Comparison of ENCODE assay signal across 21 cellular contexts in genomic region chr3:61378321-61378720, GRCh38.
"Had no signal": no experiment of that assay in that cellular context is flagged by ENCODE, and none has a peak within 500 bp of the region (broad histone marks: within the 10 kb centered on the region; RNA-seq: fewer than 3 reads in every experiment).

No MANE protein-coding gene starts in this region.

- H3K4me1 ChIP-seq: colonic mucosa, gastrocnemius medialis, psoas muscle, right lobe of liver, suprapubic skin, thyroid gland had no signal

- ATAC-seq: gastrocnemius medialis; left colon; left ventricle myocardium superior; psoas muscle; right lobe of liver; stimulated activated effector memory CD8-positive, alpha-beta T cell treated with anti-CD3 and anti-CD28 coated beads, Interleukin-12 subunit alpha, Interleukin-12 subunit beta, amount 100 ng/mL, for 72 hours; stimulated activated naive CD8-positive, alpha-beta T cell treated with anti-CD3 and anti-CD28 coated beads, Interleukin-15, Interleukin-2, amounts not matched to agents 100 U/mL and 50 U/mL, for 24 hours had no signal

- DNase-seq: colonic mucosa; effector CD4-positive, alpha-beta T cell; endodermal cell; erythroblast; gastrocnemius medialis; glutamatergic neuron; left colon; left ventricle myocardium superior; mesenchymal stem cell; midbrain; naive B cell; psoas muscle; retina; right lobe of liver; stimulated activated CD4-positive, alpha-beta T cell treated with anti-CD3 and anti-CD28 coated beads, Interleukin-4, amount 100 ng/mL, for 1 hour; stimulated activated CD8-positive, alpha-beta memory T cell treated with anti-CD3 and anti-CD28 coated beads, Interleukin-4, amount 100 ng/mL, for 48 hours; stimulated activated naive CD8-positive, alpha-beta T cell treated with anti-CD3 and anti-CD28 coated beads, Interleukin-15, Interleukin-2, amounts not matched to agents 100 U/mL and 50 U/mL, for 24 hours; thyroid gland had no signal

- H3K4me3 ChIP-seq: colonic mucosa, gastrocnemius medialis, lung, psoas muscle, right lobe of liver, suprapubic skin, thyroid gland had no signal

- H3K27me3 ChIP-seq: colonic mucosa, gastrocnemius medialis, right lobe of liver, suprapubic skin, thyroid gland had no signal

- H3K9me3 ChIP-seq: colonic mucosa, gastrocnemius medialis, psoas muscle, right lobe of liver, suprapubic skin, thyroid gland had no signal

- H3K36me3 ChIP-seq: colonic mucosa, gastrocnemius medialis, right lobe of liver, suprapubic skin, thyroid gland had no signal

- H3K27ac ChIP-seq: colonic mucosa, gastrocnemius medialis, psoas muscle, right lobe of liver, suprapubic skin, thyroid gland had no signal
